ENCODE assay signal across 1 cellular context in genomic region chr11:19779740-19780139, GRCh38.
TF ChIP-seq lines count a peak whose summit lies in the region.

No MANE protein-coding gene starts in this region.

TF ChIP-seq in GM23338, 12 proteins besides CTCF, POLR2A, EP300 and RAD21 (continued from another document):
- TF ChIP-seq ZNF462 (CRISPR knock-in tag; IDR thresholded peaks at IDR 0.05) (no peak), EZH2phosphoT487 (IDR thresholded peaks at IDR 0.05; ENCODE audit: unreplicated experiment) (no peak), POLR2AphosphoS5 (IDR thresholded peaks at IDR 0.05; ENCODE audit: low read depth) (no peak), STAT1 (IDR thresholded peaks at IDR 0.05; ENCODE audit: unreplicated experiment) (no peak), REST (IDR thresholded peaks at IDR 0.05; ENCODE audit: unreplicated experiment) (no peak), JUNB (IDR thresholded peaks at IDR 0.05; ENCODE audit: unreplicated experiment) (no peak), EZH2 (IDR thresholded peaks at IDR 0.05; ENCODE audit: low read depth, unreplicated experiment) (no peak), ZNF114 (CRISPR knock-in tag; IDR thresholded peaks at IDR 0.05) (no peak), ZNF331 (CRISPR knock-in tag; IDR thresholded peaks at IDR 0.05; ENCODE audit: low read depth) (no peak), NANOG (IDR thresholded peaks at IDR 0.05; ENCODE audit: borderline replicate concordance) (no peak), ETS1 (IDR thresholded peaks at IDR 0.05) (no peak)
